Comparison of ENCODE assay signal across 8 cellular contexts in the genomic region with DNA sequence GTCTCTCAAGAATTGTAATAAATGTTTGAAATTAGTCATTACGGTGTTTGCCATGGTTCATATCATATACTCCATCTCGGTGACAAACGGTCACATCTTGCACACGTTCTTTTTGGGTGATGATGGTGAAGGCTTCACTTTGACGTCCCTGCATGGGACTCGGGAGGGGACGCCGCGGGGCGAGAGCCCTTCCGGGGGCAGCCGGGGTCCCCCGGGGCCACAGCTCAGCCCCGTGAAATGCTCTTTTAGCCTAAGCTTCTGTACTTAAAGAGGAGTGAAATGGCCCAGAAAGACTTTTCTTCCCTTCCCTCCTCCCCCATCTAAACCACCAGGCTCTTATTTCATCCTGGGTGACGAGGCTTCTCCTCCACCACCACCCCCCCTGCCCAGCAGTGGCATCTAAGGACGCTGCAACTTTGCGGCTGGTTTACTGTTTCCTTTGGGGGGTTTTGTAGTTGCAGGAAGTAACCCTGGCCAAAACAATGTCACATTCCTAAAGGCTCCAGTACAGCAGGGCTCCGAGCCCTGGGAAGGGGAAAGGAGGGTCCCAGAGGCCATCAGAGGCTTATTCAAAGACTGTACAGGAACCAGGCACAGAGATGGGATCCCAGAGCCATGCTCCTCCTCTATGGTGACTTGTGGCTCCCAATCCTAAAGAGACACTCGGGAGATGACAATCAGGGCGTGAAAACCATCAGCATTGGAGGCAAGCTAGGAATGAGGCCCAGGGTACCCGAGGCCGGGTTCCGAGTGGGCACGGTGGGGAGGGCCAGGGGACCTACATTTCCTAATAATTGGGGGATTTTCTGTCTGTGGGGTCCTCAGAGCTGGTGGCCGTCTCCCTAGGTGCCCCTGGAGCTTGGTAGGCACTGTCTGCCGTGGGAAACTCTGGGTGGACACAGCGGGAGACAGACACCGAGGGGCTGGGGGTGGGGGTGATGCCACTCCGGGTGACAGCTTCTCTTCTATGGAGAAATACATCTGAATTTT.
DNase-seq lines count a peak whose midpoint lies in the region; ATAC-seq and TF ChIP-seq lines count a peak whose summit lies in the region.
"Had no signal": no experiment of that assay in that cellular context is flagged by ENCODE, and none has a peak within 500 bp of the region (broad histone marks: within the 10 kb centered on the region; RNA-seq: fewer than 3 reads in every experiment).

No MANE protein-coding gene starts in this region.

- no peak for TF ChIP-seq POLR2A in prostate gland (IDR thresholded peaks at IDR 0.05)

- peaks cover 5% of the 10 kb centered on the region for H3K36me3 Mint-ChIP-seq in neural crest cell (ENCODE audit: low read depth)

- WGBS in thymus, result 61% methylated on average over 29 of the region's 29 CpGs
- 42% methylated on average over 29 of the region's 29 CpGs for WGBS in prostate gland

- no peak overlapping the region for H3K4me3 Mint-ChIP-seq in neural crest cell

- H3K9me3 ChIP-seq in thymus (ENCODE audit: control insufficient read depth) (peaks cover 2% of the 10 kb centered on the region), prostate gland (no peaks in the 10 kb centered on the region)

- H3K27me3 ChIP-seq in thymus (ENCODE audit: control insufficient read depth, insufficient read depth), result no peaks in the 10 kb centered on the region
- H3K27me3 ChIP-seq in prostate gland (replicated peaks; ENCODE audit: insufficient read depth), result no peaks in the 10 kb centered on the region

- no peak for ATAC-seq in HG02763 (IDR thresholded peaks at IDR 0.05; ENCODE audit: unreplicated experiment)

- H3K36me3 ChIP-seq in thymus (ENCODE audit: control insufficient read depth, insufficient read depth), result no peaks in the 10 kb centered on the region
- H3K36me3 ChIP-seq in prostate gland, result no peaks in the 10 kb centered on the region

- peaks cover 13% of the 10 kb centered on the region for H3K9me3 Mint-ChIP-seq in neural crest cell

- H3K4me1 ChIP-seq in thymus (ENCODE audit: control insufficient read depth, insufficient read depth, low read length), result peaks cover 20% of the 10 kb centered on the region
- no peaks in the 10 kb centered on the region for H3K4me1 ChIP-seq in prostate gland (replicated peaks)

- H3K27ac ChIP-seq in thymus (ENCODE audit: low read depth), result peak overlapping the region; percentile 38
- H3K27ac ChIP-seq in prostate gland, result no peak overlapping the region

- H3K4me3 ChIP-seq in thymus (ENCODE audit: low read length) (no peak overlapping the region), prostate gland (no peak overlapping the region)

- intact Hi-C loops in prostate gland (cut with DNase I), result no loop called here

- H3K27me3 Mint-ChIP-seq in neural crest cell (ENCODE audit: low read depth), result peaks cover 6% of the 10 kb centered on the region

- peaks cover 5% of the 10 kb centered on the region for H3K4me1 Mint-ChIP-seq in neural crest cell

- no peak for TF ChIP-seq CTCF in neural crest cell (conservative IDR thresholded peaks at IDR 0.05)
- no peak for TF ChIP-seq CTCF in prostate gland (IDR thresholded peaks at IDR 0.05)

- peak overlapping the region; percentile 19 for H3K27ac Mint-ChIP-seq in neural crest cell (ENCODE audit: unreplicated experiment)

- DNase-seq in T follicular helper cell (ENCODE audit: low read depth), result peak; percentile 25
- peak; percentile 40 for DNase-seq in activated effector memory CD4-positive, alpha-beta T cell treated with Interleukin-2 at 50 U/mL for 16 hours
- no peak for DNase-seq in neural crest cell (ENCODE audit: low read depth, low spot score)
- no peak for DNase-seq in ureter (ENCODE audit: low spot score)
- DNase-seq in prostate gland (ENCODE audit: low spot score), result no peak
- DNase-seq: NCI-H1436 had no signal

Comparison
In these comparisons a context has a peak if more than half of its experiments do, and no peak if none do; other contexts are left out.
1. DNase-seq: peak in T follicular helper cell (single experiment) and activated effector memory CD4-positive, alpha-beta T cell treated with Interleukin-2 at 50 U/mL for 16 hours (single experiment); none in neural crest cell (single experiment), ureter (single experiment) and prostate gland (single experiment).